In the genomic region with DNA sequence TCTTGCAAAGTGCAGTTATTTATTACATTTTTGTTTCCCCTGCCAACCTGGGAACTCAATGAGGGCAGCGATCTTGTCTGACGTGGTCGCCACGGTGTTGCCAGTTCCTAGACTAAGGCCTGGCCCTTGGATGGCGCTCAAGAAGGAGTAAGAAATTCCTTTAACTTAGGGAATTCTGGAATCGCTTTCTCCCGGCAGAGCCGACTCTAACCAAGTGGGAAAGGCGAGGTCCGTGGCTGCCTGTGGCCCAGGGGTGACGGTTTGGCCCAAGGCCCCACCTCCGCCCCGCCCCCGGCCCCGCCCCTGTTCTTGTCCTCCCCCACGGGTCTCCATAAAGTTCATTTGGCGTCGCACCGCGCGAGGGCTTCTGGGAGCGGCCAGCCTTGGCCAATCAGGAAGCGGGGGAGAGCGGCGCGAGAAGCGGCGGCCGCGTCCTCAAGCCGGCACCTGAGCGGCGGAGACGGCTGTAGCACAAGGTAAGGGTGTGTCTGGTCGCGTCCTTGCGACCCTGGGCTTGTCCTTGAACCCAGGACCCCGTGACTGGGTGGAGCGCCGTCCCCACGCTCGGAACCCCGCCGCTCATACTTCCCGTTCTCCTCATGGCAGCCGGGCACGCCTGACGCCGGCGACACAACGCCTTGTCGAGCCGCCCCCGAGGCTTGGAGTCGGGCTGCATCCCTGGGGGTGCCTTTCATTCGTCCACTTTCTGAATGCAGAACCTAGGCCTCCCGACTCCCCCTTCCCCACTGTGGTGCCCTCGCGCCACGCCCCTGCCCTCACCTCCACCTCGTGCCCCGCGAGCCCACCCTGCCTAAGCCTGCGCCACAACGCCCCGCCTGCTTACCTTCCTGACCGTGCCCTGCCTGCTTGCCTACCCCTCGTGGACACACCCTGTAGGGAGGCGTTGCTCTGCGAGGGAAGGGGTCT, we compare ENCODE assay signal across 8 cellular contexts. TPM values are rescaled to one million over a fixed set of nuclear protein-coding genes. Genes with fewer than 3 reads are reported as not detected.
DNase-seq lines count a peak whose midpoint lies in the region; ATAC-seq, FAIRE-seq and TF ChIP-seq lines count a peak whose summit lies in the region.

A gene (plus strand): TSS at position 394 of the 927 bp plus-strand sequence. CDS start 18,119 bp downstream, outside the sequence.

- H3K9ac ChIP-seq in astrocyte (ENCODE audit: low read length): peak within 1 kb of the TSS; percentile 94

- peak; percentile 79 for ATAC-seq in GM18502 (IDR thresholded peaks at IDR 0.05; ENCODE audit: poor library complexity, unreplicated experiment)
- peak; percentile 81 for ATAC-seq in HG02970 (IDR thresholded peaks at IDR 0.05; ENCODE audit: low FRiP score, unreplicated experiment)
- peak; percentile 97 for ATAC-seq in aorta (ENCODE audit: low FRiP score)

- peak within 1 kb of the TSS; percentile 100 for H3K4me2 ChIP-seq in astrocyte (ENCODE audit: low read length)

- WGBS in aorta, 2 donors: 0% methylated on average over 61 to 70 of the region's 70 CpGs

- TF ChIP-seq CTCF in astrocyte (IDR thresholded peaks at IDR 0.05; ENCODE audit: insufficient read depth, low read depth, low read length): no peak

- H3K27ac Mint-ChIP-seq in T-helper 2 cell treated with Interferon-gamma antibody and Interleukin-4, amounts not matched to agents 5 μg/mL and 100 μg/mL, for 36 hours: peak within 1 kb of the TSS; percentile 89
- peak within 1 kb of the TSS; percentile 91 for H3K27ac Mint-ChIP-seq in astrocyte (ENCODE audit: unreplicated experiment)

- H3K27ac ChIP-seq in astrocyte (ENCODE audit: low read depth, low read length): peak within 1 kb of the TSS; percentile 78
- H3K27ac ChIP-seq in aorta (ENCODE audit: low read depth in 1 of 2, low read length in 2 of 2): peak within 1 kb of the TSS; percentile 59 to 81

- H3K4me3 Mint-ChIP-seq in T-helper 2 cell treated with Interferon-gamma antibody and Interleukin-4, amounts not matched to agents 5 μg/mL and 100 μg/mL, for 36 hours: no peak within 1 kb of the TSS
- no peak within 1 kb of the TSS for H3K4me3 Mint-ChIP-seq in astrocyte (ENCODE audit: unreplicated experiment)

- H3K4me1 ChIP-seq in astrocyte (ENCODE audit: insufficient read depth, low read length) (peaks cover 17% of the 10 kb centered on the region), aorta (ENCODE audit: control insufficient read depth in 1 of 2, insufficient read depth in 2 of 2, low read length in 2 of 2) (no peaks in the 10 kb centered on the region)

- H3K27me3 Mint-ChIP-seq in T-helper 2 cell treated with Interferon-gamma antibody and Interleukin-4, amounts not matched to agents 5 μg/mL and 100 μg/mL, for 36 hours (ENCODE audit: low read depth): no peaks in the 10 kb centered on the region
- no peaks in the 10 kb centered on the region for H3K27me3 Mint-ChIP-seq in astrocyte (ENCODE audit: low read depth, unreplicated experiment)

- H3K79me2 ChIP-seq in astrocyte (ENCODE audit: insufficient read depth, low read length): peaks cover 51% of the 10 kb centered on the region

- H3K9me3 Mint-ChIP-seq in T-helper 2 cell treated with Interferon-gamma antibody and Interleukin-4, amounts not matched to agents 5 μg/mL and 100 μg/mL, for 36 hours: no peaks in the 10 kb centered on the region
- H3K9me3 Mint-ChIP-seq in astrocyte (ENCODE audit: unreplicated experiment): no peaks in the 10 kb centered on the region

- H3K36me3 Mint-ChIP-seq in T-helper 2 cell treated with Interferon-gamma antibody and Interleukin-4, amounts not matched to agents 5 μg/mL and 100 μg/mL, for 36 hours (ENCODE audit: low read depth): no peaks in the 10 kb centered on the region
- no peaks in the 10 kb centered on the region for H3K36me3 Mint-ChIP-seq in astrocyte (ENCODE audit: low read depth, unreplicated experiment)

- peaks cover 14% of the 10 kb centered on the region for H3K4me1 Mint-ChIP-seq in T-helper 2 cell treated with Interferon-gamma antibody and Interleukin-4, amounts not matched to agents 5 μg/mL and 100 μg/mL, for 36 hours (ENCODE audit: low read depth)
- peaks cover 13% of the 10 kb centered on the region for H3K4me1 Mint-ChIP-seq in astrocyte (ENCODE audit: low read depth, unreplicated experiment)

- intact Hi-C loops in aorta (cut with DNase I): loop anchor here in 1 of 2 donors (5.0 kb wide), 1 partner anchor 57 kb away; no protein-coding TSS in a partner anchor

- no peak for FAIRE-seq in astrocyte (lab: Jason Lieb, UNC)

- H4K20me1 ChIP-seq in astrocyte (ENCODE audit: insufficient read depth, low read length): peaks cover 39% of the 10 kb centered on the region

- H3K36me3 ChIP-seq in astrocyte (ENCODE audit: insufficient read depth, low read length): no peaks in the 10 kb centered on the region
- H3K36me3 ChIP-seq in aorta (ENCODE audit: control insufficient read depth in 1 of 2, insufficient read depth in 2 of 2, low read length in 1 of 2): no peaks in the 10 kb centered on the region

- H3K4me3 ChIP-seq in astrocyte (ENCODE audit: insufficient read depth, low read depth, low read length): peak within 1 kb of the TSS; percentile 89
- peak within 1 kb of the TSS; percentile 57 to 59 for H3K4me3 ChIP-seq in aorta (ENCODE audit: low read length in 2 of 2)

- DNase-seq in NCI-H2029 (lab: John Stamatoyannopoulos, UW) (peak; percentile 73), astrocyte (ENCODE audit: low read depth) (peak; percentile 83), hepatic stellate cell (ENCODE audit: low spot score) (peak; percentile 93), renal cortical epithelial cell (ENCODE audit: low read depth) (peak; percentile 79), aorta (peak; percentile 96 to 97)
- peak; percentile 86 for DNase-seq in T-helper 2 cell treated with Interferon-gamma antibody and Interleukin-4, amounts not matched to agents 5 μg/mL and 100 μg/mL, for 36 hours (ENCODE audit: low spot score)

- no peaks in the 10 kb centered on the region for H3K9me3 ChIP-seq in astrocyte (ENCODE audit: insufficient read depth, low read depth, low read length)
- no peaks in the 10 kb centered on the region for H3K9me3 ChIP-seq in aorta (ENCODE audit: control insufficient read depth, low read length)

- peak within 1 kb of the TSS; percentile 99 for H2AFZ ChIP-seq in astrocyte (ENCODE audit: low read depth, low read length)

- H3K27me3 ChIP-seq in astrocyte (ENCODE audit: insufficient read depth, low read length) (no peaks in the 10 kb centered on the region), aorta (ENCODE audit: control insufficient read depth in 1 of 2, insufficient read depth in 2 of 2, low read length in 1 of 2) (no peaks in the 10 kb centered on the region)

RNA-seq across cellular contexts. Expression of the gene that starts here (rescaled TPM):
- total RNA-seq in astrocyte: 89.3 and 94.0 TPM in 2 replicates
- 72.3 and 105 TPM in 2 replicates for total RNA-seq in renal cortical epithelial cell
- total RNA-seq in aorta: 10 to 100 TPM; 53.7 to 57.5 TPM
- polyA plus RNA-seq in aorta: 10 to 100 TPM; 32.9 to 33.8 TPM

Comparison
In these comparisons a context has a peak if more than half of its experiments do, and no peak if none do; other contexts are left out.
1. Peak in every context shown above with its lines: DNase-seq, ATAC-seq, H3K4me3 ChIP-seq and H3K27ac ChIP-seq.